ENCODE assay signal across 8 cellular contexts in genomic region chr14:52951730-52952481, GRCh38. TPM values are rescaled to one million over a fixed set of nuclear protein-coding genes. Genes with fewer than 3 reads are reported as not detected.
DNase-seq lines count a peak whose midpoint lies in the region; ATAC-seq and TF ChIP-seq lines count a peak whose summit lies in the region.

No MANE protein-coding gene starts in this region.

- TF ChIP-seq CTCF in glutamatergic neuron (IDR thresholded peaks at IDR 0.05; ENCODE audit: partially characterized antibody, unreplicated experiment): no peak

- no peaks in the 10 kb centered on the region for H3K9me3 Mint-ChIP-seq in activated naive CD8-positive, alpha-beta T cell treated with anti-CD3 and anti-CD28 coated beads for 36 hours
- peaks cover 17% of the 10 kb centered on the region for H3K9me3 Mint-ChIP-seq in glutamatergic neuron (ENCODE audit: unreplicated experiment)

- peaks cover 51% of the 10 kb centered on the region for H3K27me3 Mint-ChIP-seq in activated naive CD8-positive, alpha-beta T cell treated with anti-CD3 and anti-CD28 coated beads for 36 hours
- H3K27me3 Mint-ChIP-seq in glutamatergic neuron (ENCODE audit: unreplicated experiment): peaks cover 8% of the 10 kb centered on the region

- peaks cover 36% of the 10 kb centered on the region for H3K4me1 Mint-ChIP-seq in activated naive CD8-positive, alpha-beta T cell treated with anti-CD3 and anti-CD28 coated beads for 36 hours
- peaks cover 34% of the 10 kb centered on the region for H3K4me1 Mint-ChIP-seq in glutamatergic neuron (ENCODE audit: low read depth, unreplicated experiment)

- H3K36me3 Mint-ChIP-seq in activated naive CD8-positive, alpha-beta T cell treated with anti-CD3 and anti-CD28 coated beads for 36 hours: no peaks in the 10 kb centered on the region
- H3K36me3 Mint-ChIP-seq in glutamatergic neuron (ENCODE audit: unreplicated experiment): peaks cover 7% of the 10 kb centered on the region

- no peak overlapping the region for H3K27ac Mint-ChIP-seq in activated naive CD8-positive, alpha-beta T cell treated with anti-CD3 and anti-CD28 coated beads for 36 hours
- peak overlapping the region; percentile 94 for H3K27ac Mint-ChIP-seq in glutamatergic neuron (ENCODE audit: unreplicated experiment)

- DNase-seq in NCI-H82 (lab: John Stamatoyannopoulos, UW): peak; percentile 64
- DNase-seq in NCI-H82 treated with DMSO at 0.1 percent for 48 hours (lab: John Stamatoyannopoulos, UW; ENCODE audit: unreplicated experiment): no peak
- DNase-seq in NCI-H1930 (lab: John Stamatoyannopoulos, UW): peak; percentile 11 to 27
- DNase-seq in activated naive CD8-positive, alpha-beta T cell treated with anti-CD3 and anti-CD28 coated beads for 36 hours: no peak
- DNase-seq in glutamatergic neuron: peak; percentile 39
- peak; percentile 54 for DNase-seq in non-pigmented ciliary epithelial cell (ENCODE audit: low read depth)
- DNase-seq in NAMALWA (ENCODE audit: low spot score): no peak

- no peak for ATAC-seq in HG02938 (IDR thresholded peaks at IDR 0.05; ENCODE audit: unreplicated experiment)

- H3K4me3 Mint-ChIP-seq in activated naive CD8-positive, alpha-beta T cell treated with anti-CD3 and anti-CD28 coated beads for 36 hours: peak overlapping the region; percentile 37
- H3K4me3 Mint-ChIP-seq in glutamatergic neuron (ENCODE audit: unreplicated experiment): peak overlapping the region; percentile 90

RNA-seq across cellular contexts. Expression of gene FERMT2, which starts 1.1 kb away (rescaled TPM):
- total RNA-seq in activated naive CD8-positive, alpha-beta T cell treated with anti-CD3 and anti-CD28 coated beads for 36 hours: 1 to 10 TPM; 1.3 to 2.3 TPM
- 79.7 TPM for total RNA-seq in glutamatergic neuron (ENCODE audit: unreplicated experiment)

Comparison
In these comparisons a context has a peak if more than half of its experiments do, and no peak if none do; other contexts are left out.
1. DNase-seq: peak in NCI-H82 (single experiment), NCI-H1930 (2 of 2), glutamatergic neuron (single experiment) and non-pigmented ciliary epithelial cell (single experiment); none in NCI-H82 treated with DMSO at 0.1 percent for 48 hours (single experiment), activated naive CD8-positive, alpha-beta T cell treated with anti-CD3 and anti-CD28 coated beads for 36 hours (single experiment) and NAMALWA (single experiment).
2. RNA of gene FERMT2, which starts 1.1 kb away (total RNA-seq): 79.7 TPM in glutamatergic neuron (single experiment); 1.3 to 2.3 TPM in activated naive CD8-positive, alpha-beta T cell treated with anti-CD3 and anti-CD28 coated beads for 36 hours; every median in the first group is over 10 times any median in the second.